Comparison of ENCODE assay signal across 17 cellular contexts in the genomic region with DNA sequence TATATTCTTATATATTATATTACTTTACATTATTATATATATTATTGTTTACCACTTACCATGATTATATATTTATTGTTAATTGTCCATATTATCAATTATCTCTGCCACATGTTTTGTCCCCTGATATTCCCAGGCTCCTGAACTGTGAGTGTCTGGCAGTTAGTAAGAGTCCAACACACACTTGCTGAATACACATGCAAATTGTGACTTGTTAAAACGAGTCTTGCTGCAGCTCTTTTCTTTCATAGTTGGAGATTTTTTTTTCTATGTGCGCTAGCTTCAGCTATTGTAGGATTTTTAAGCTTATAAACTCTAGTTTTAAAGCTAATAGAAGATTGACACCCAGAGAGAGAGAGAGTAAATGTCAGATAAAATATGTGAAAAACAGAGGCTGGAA.
DNase-seq lines count a peak whose midpoint lies in the region; FAIRE-seq and TF ChIP-seq lines count a peak whose summit lies in the region.
"Had no signal": no experiment of that assay in that cellular context is flagged by ENCODE, and none has a peak within 500 bp of the region (broad histone marks: within the 10 kb centered on the region; RNA-seq: fewer than 3 reads in every experiment).

No MANE protein-coding gene starts in this region.

- H3K4ac ChIP-seq in mesenchymal stem cell (ENCODE audit: low read depth in 1 of 2, low read length in 2 of 2) = no peak overlapping the region

- H2BK5ac ChIP-seq in mesenchymal stem cell (ENCODE audit: low read depth, low read length, poor library complexity, severe bottlenecking) = no peak overlapping the region

- H3K18ac ChIP-seq in mesenchymal stem cell (ENCODE audit: low read depth in 1 of 2, low read length in 2 of 2) = no peak overlapping the region

- H3K27ac Mint-ChIP-seq in progenitor cell of endocrine pancreas = peak overlapping the region; percentile 82
- H3K27ac Mint-ChIP-seq: HFFc6 had no signal

- H3K79me1 ChIP-seq in mesenchymal stem cell (replicated peaks; ENCODE audit: low read length, poor library complexity, severe bottlenecking) = no peaks in the 10 kb centered on the region

- H3K14ac ChIP-seq in mesenchymal stem cell (ENCODE audit: low read length in 2 of 2) = no peak overlapping the region

- no peak overlapping the region for H3K4me3 Mint-ChIP-seq in progenitor cell of endocrine pancreas (ENCODE audit: low read depth)
- H3K4me3 Mint-ChIP-seq: HFFc6 had no signal

- H3K79me2 ChIP-seq in ACC112 (ENCODE audit: control insufficient read depth, insufficient read depth, low read length, unreplicated experiment) = no peaks in the 10 kb centered on the region

- H3K36me3 ChIP-seq in ACC112 (ENCODE audit: insufficient read depth, low read length) = no peaks in the 10 kb centered on the region
- no peaks in the 10 kb centered on the region for H3K36me3 ChIP-seq in adipocyte (ENCODE audit: control insufficient read depth, insufficient read depth, low read length, severe bottlenecking)
- no peaks in the 10 kb centered on the region for H3K36me3 ChIP-seq in mesenchymal stem cell (ENCODE audit: control insufficient read depth in 1 of 2, insufficient read depth in 2 of 2, low read depth in 1 of 2, low read length in 2 of 2)
- H3K36me3 ChIP-seq in small intestine (ENCODE audit: control insufficient read depth in 2 of 2, insufficient read depth in 2 of 2, low read length in 2 of 2) = no peaks in the 10 kb centered on the region
- H3K36me3 ChIP-seq: BE2C had no signal

- peak overlapping the region; percentile 49 for H3K27ac ChIP-seq in ACC112 (ENCODE audit: low read depth, low read length)
- H3K27ac ChIP-seq in mesenchymal stem cell (ENCODE audit: low read length, poor library complexity, severe bottlenecking) = no peak overlapping the region
- no peak overlapping the region for H3K27ac ChIP-seq in small intestine (ENCODE audit: low read depth in 1 of 2, low read length in 1 of 2)

- no peak overlapping the region for H3K23ac ChIP-seq in mesenchymal stem cell (ENCODE audit: low read length in 2 of 2)

- no peak for DNase-seq in adipocyte (ENCODE audit: low read depth)
- DNase-seq in mesenchymal stem cell = no peak
- DNase-seq in progenitor cell of endocrine pancreas (ENCODE audit: low spot score, unreplicated experiment) = no peak
- DNase-seq in SW480 (ENCODE audit: low spot score) = no peak
- no peak for DNase-seq in NCI-H2107 (lab: John Stamatoyannopoulos, UW)
- DNase-seq in small intestine = no peak
- DNase-seq: BE2C, DMS79, HFFc6, Kasumi-1, NCI-H1417, NCI-H187, NCI-H446 treated with DMSO at 0.1 percent for 48 hours, SIG-M5 had no signal

- no peak overlapping the region for H3K4me3 ChIP-seq in ACC112 (ENCODE audit: low read depth, low read length)
- peak overlapping the region; percentile 53 for H3K4me3 ChIP-seq in adipocyte (ENCODE audit: low read length)
- H3K4me3 ChIP-seq in mesenchymal stem cell (ENCODE audit: insufficient read depth in 1 of 2, low read depth in 1 of 2, low read length in 2 of 2) = no peak overlapping the region
- no peak overlapping the region for H3K4me3 ChIP-seq in small intestine (ENCODE audit: low read depth in 1 of 2, low read length in 2 of 2)

- no peak overlapping the region for H4K8ac ChIP-seq in mesenchymal stem cell (ENCODE audit: low read length)

- H3K36me3 Mint-ChIP-seq in progenitor cell of endocrine pancreas (ENCODE audit: insufficient read depth) = no peaks in the 10 kb centered on the region

- FAIRE-seq in small intestine (lab: Jason Lieb, UNC) = no peak
- FAIRE-seq: D721Med, H54 had no signal

- H3K4me2 ChIP-seq in mesenchymal stem cell (ENCODE audit: low read length, poor library complexity, severe bottlenecking) = no peak overlapping the region

- no peak overlapping the region for H2AFZ ChIP-seq in ACC112 (ENCODE audit: low read length, unreplicated experiment)
- no peak overlapping the region for H2AFZ ChIP-seq in mesenchymal stem cell (ENCODE audit: low read depth, low read length)

- H3K9me3 ChIP-seq in adipocyte (ENCODE audit: control insufficient read depth, low read length) (no peaks in the 10 kb centered on the region), mesenchymal stem cell (ENCODE audit: control insufficient read depth, low read length) (peaks cover 4% of the 10 kb centered on the region), small intestine (ENCODE audit: control insufficient read depth, low read depth) (no peaks in the 10 kb centered on the region)
- H3K9me3 ChIP-seq: BE2C had no signal

- H2AK5ac ChIP-seq in mesenchymal stem cell (ENCODE audit: low read length, severe bottlenecking) = no peak overlapping the region

- 40% methylated on average over 1 of the region's 2 CpGs for WGBS in mesenchymal stem cell
- WGBS in small intestine, 3 donors = 47 to 66% (median 49%) methylated on average over 2 of the region's 2 CpGs

- TF ChIP-seq CTCF in progenitor cell of endocrine pancreas (IDR thresholded peaks at IDR 0.05; ENCODE audit: unreplicated experiment) = no peak

- no peaks in the 10 kb centered on the region for H3K27me3 Mint-ChIP-seq in progenitor cell of endocrine pancreas

- H2BK15ac ChIP-seq in mesenchymal stem cell (ENCODE audit: low read depth, poor library complexity, severe bottlenecking) = no peak overlapping the region

- H3K9ac ChIP-seq in adipocyte (ENCODE audit: low read length) (peak overlapping the region; percentile 37), mesenchymal stem cell (ENCODE audit: low read length) (peak overlapping the region; percentile 69)

- no peak overlapping the region for H2BK120ac ChIP-seq in mesenchymal stem cell (ENCODE audit: low read depth, low read length)

- H4K91ac ChIP-seq in mesenchymal stem cell (ENCODE audit: low read length) = no peak overlapping the region

- no peak overlapping the region for H2BK12ac ChIP-seq in mesenchymal stem cell (ENCODE audit: low read length in 2 of 2)

- H3K27me3 ChIP-seq in ACC112 (ENCODE audit: insufficient read depth, low read length) = no peaks in the 10 kb centered on the region
- H3K27me3 ChIP-seq in adipocyte (replicated peaks; ENCODE audit: control insufficient read depth, insufficient read depth, low read length) = no peaks in the 10 kb centered on the region
- no peaks in the 10 kb centered on the region for H3K27me3 ChIP-seq in mesenchymal stem cell (ENCODE audit: control insufficient read depth in 1 of 2, insufficient read depth in 1 of 2, low read length in 2 of 2)
- no peaks in the 10 kb centered on the region for H3K27me3 ChIP-seq in small intestine (ENCODE audit: control insufficient read depth in 2 of 2, insufficient read depth in 2 of 2, low read length in 2 of 2)

- peaks cover 21% of the 10 kb centered on the region for H3K4me1 ChIP-seq in ACC112 (ENCODE audit: control insufficient read depth, insufficient read depth, low read length, unreplicated experiment)
- peaks cover 21% of the 10 kb centered on the region for H3K4me1 ChIP-seq in adipocyte (ENCODE audit: control insufficient read depth, insufficient read depth, low read length)
- H3K4me1 ChIP-seq in mesenchymal stem cell (ENCODE audit: control insufficient read depth, insufficient read depth, low read depth, low read length) = no peaks in the 10 kb centered on the region
- no peaks in the 10 kb centered on the region for H3K4me1 ChIP-seq in small intestine (ENCODE audit: control insufficient read depth in 2 of 2, insufficient read depth in 1 of 2, low read depth in 1 of 2, low read length in 1 of 2)
- H3K4me1 ChIP-seq: BE2C had no signal

- H3K4me1 Mint-ChIP-seq in progenitor cell of endocrine pancreas (ENCODE audit: low read depth) = peaks cover 24% of the 10 kb centered on the region

- H3K9me3 Mint-ChIP-seq in progenitor cell of endocrine pancreas (ENCODE audit: low read depth) = no peaks in the 10 kb centered on the region
- H3K9me3 Mint-ChIP-seq: HFFc6 had no signal
